ENCODE assay signal across 8 cellular contexts in genomic region chr20:58389968-58390658, GRCh38. TPM values are rescaled to one million over a fixed set of nuclear protein-coding genes. Genes with fewer than 3 reads are reported as not detected.
DNase-seq lines count a peak whose midpoint lies in the region; TF ChIP-seq lines count a peak whose summit lies in the region.

No MANE protein-coding gene starts in this region.

- H3K36me3 ChIP-seq in DOHH2 (ENCODE audit: control insufficient read depth, low read length), result peaks cover 49% of the 10 kb centered on the region
- peaks cover 43% of the 10 kb centered on the region for H3K36me3 ChIP-seq in SJCRH30
- H3K36me3 ChIP-seq in esophagus (ENCODE audit: control insufficient read depth in 2 of 2, insufficient read depth in 2 of 2, low read length in 1 of 2), result peaks cover 0 to 3% of the 10 kb centered on the region in 2 donors
- no peaks in the 10 kb centered on the region for H3K36me3 ChIP-seq in parathyroid adenoma (ENCODE audit: control insufficient read depth, insufficient read depth, low read length)

- H3K9me3 ChIP-seq in DOHH2 (ENCODE audit: control insufficient read depth, insufficient read depth, low read length) (no peaks in the 10 kb centered on the region), SJCRH30 (replicated peaks) (no peaks in the 10 kb centered on the region), esophagus (ENCODE audit: control insufficient read depth in 2 of 2, insufficient read depth in 1 of 2, low read depth in 1 of 2, low read length in 1 of 2) (no peaks in the 10 kb centered on the region), parathyroid adenoma (ENCODE audit: control insufficient read depth, low read length) (no peaks in the 10 kb centered on the region)

- H3K27me3 ChIP-seq in DOHH2 (ENCODE audit: control insufficient read depth, low read length), result no peaks in the 10 kb centered on the region
- H3K27me3 ChIP-seq in SJCRH30, result no peaks in the 10 kb centered on the region
- H3K27me3 ChIP-seq in esophagus (ENCODE audit: control insufficient read depth in 1 of 2, insufficient read depth in 2 of 2, low read length in 2 of 2), result no peaks in the 10 kb centered on the region
- H3K27me3 ChIP-seq in parathyroid adenoma (ENCODE audit: control insufficient read depth, insufficient read depth, low read length), result no peaks in the 10 kb centered on the region

- TF ChIP-seq CTCF in DOHH2 (IDR thresholded peaks at IDR 0.05; ENCODE audit: low read depth, low read length, poor library complexity, severe bottlenecking) (no peak), parathyroid adenoma (IDR thresholded peaks at IDR 0.05) (no peak)

- H3K4me3 ChIP-seq in DOHH2 (ENCODE audit: low read length) (peak overlapping the region; percentile 85), SJCRH30 (peak overlapping the region; percentile 94), esophagus (ENCODE audit: low read depth in 1 of 2, low read length in 2 of 2) (peak overlapping the region; percentile 71 to 96), parathyroid adenoma (ENCODE audit: low read depth, low read length) (peak overlapping the region; percentile 74)

- DNase-seq in SJCRH30, result no peak
- DNase-seq in NCI-H187 treated with DMSO at 0.1 percent for 48 hours (lab: John Stamatoyannopoulos, UW), result no peak
- no peak for DNase-seq in SIG-M5 (lab: John Stamatoyannopoulos, UW)
- no peak for DNase-seq in DMS153 (lab: John Stamatoyannopoulos, UW)
- DNase-seq in activated CD4-positive, CD25-positive, alpha-beta regulatory T cell (lab: John Stamatoyannopoulos, UW), result no peak

- 72% methylated on average over 17 of the region's 17 CpGs for WGBS in esophagus, 2 donors

- no peaks in the 10 kb centered on the region for H3F3A ChIP-seq in DOHH2 (ENCODE audit: control insufficient read depth, insufficient read depth)

- H3K4me1 ChIP-seq in DOHH2 (ENCODE audit: control insufficient read depth, low read length), result peaks cover 29% of the 10 kb centered on the region
- peaks cover 9% of the 10 kb centered on the region; the same call in 1 of the 2 replicates for H3K4me1 ChIP-seq in SJCRH30
- peaks cover 3 to 8% of the 10 kb centered on the region in 2 donors for H3K4me1 ChIP-seq in esophagus (ENCODE audit: control insufficient read depth in 2 of 2, insufficient read depth in 2 of 2, low read length in 1 of 2)
- H3K4me1 ChIP-seq in parathyroid adenoma, result peaks cover 8% of the 10 kb centered on the region

- H3K9ac ChIP-seq in parathyroid adenoma, result peak overlapping the region; percentile 77

- H3K27ac ChIP-seq in DOHH2 (ENCODE audit: low read depth, low read length), result peak overlapping the region; percentile 55
- peak overlapping the region; percentile 73 for H3K27ac ChIP-seq in SJCRH30
- peak overlapping the region; percentile 91 to 95 for H3K27ac ChIP-seq in esophagus (ENCODE audit: low read depth in 2 of 2, low read length in 1 of 2)
- H3K27ac ChIP-seq in parathyroid adenoma, result no peak overlapping the region

- H3K4me2 ChIP-seq in DOHH2 (ENCODE audit: low read length) (peak overlapping the region; percentile 91), parathyroid adenoma (ENCODE audit: low read length) (peak overlapping the region; percentile 75)

- H3K79me2 ChIP-seq in DOHH2 (ENCODE audit: control insufficient read depth, low read length) (peaks cover 60% of the 10 kb centered on the region), parathyroid adenoma (peaks cover 53% of the 10 kb centered on the region)

- peaks cover 22% of the 10 kb centered on the region; the same call in 1 of the 2 replicates for H4K20me1 ChIP-seq in DOHH2 (ENCODE audit: control insufficient read depth, insufficient read depth, low read depth, low read length)

- no peaks in the 10 kb centered on the region for H3K9me2 ChIP-seq in DOHH2 (replicated peaks; ENCODE audit: control insufficient read depth, low read length)

- H2AFZ ChIP-seq in parathyroid adenoma, result no peak overlapping the region

RNA-seq across cellular contexts. Expression of gene VAPB, which starts 1.1 kb away (rescaled TPM):
- total RNA-seq in SJCRH30 (2014; rRNA removed; shearing (Covaris generic)), result 44.1 and 51.0 TPM in 2 replicates
- 10 to 100 TPM; 19.7 to 20.2 TPM for polyA plus RNA-seq in esophagus
